ENCODE assay signal across 21 cellular contexts in the genomic region with DNA sequence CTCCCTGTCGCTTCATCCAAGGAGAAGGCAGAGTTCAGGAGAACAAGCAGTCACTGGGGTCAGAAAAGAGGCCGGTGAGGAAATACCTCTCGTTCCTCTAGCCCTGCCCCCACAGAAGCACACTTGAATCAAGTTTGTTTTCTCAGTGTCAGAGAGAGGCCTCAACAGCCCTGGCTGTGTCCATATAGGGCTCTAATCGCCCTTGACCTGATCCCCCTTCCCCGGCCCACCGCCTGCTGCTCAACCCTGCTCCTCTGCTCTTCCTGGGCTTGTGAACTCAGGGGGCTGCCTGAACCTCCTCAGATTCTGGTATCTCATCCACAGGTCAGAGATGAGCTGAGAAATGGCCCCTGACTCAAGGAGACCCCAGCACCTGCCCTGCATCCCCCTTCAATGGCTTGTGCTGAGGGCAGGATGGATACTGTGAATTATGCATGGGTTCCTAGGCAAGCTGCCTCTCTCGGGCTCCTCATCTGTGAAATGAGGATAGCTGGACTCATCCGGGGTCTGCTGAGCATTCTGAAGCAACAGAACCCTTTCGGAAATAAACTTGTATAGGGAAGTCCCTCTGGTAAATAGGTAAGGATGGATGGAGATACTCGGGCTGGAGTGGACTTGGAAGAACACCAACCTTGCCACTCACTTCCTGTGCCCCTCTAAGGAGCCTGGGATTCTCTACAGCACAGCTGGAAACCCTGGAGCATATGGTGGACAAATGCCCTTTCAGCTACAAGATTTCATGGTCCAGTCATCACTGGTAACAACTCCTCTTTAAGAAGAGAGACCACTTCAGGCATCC.
A peak's percentile ranks its signal among the peaks of the same experiment; 100 is the strongest.
DNase-seq lines count a peak whose midpoint lies in the region; ATAC-seq and TF ChIP-seq lines count a peak whose summit lies in the region.
"Had no signal": no experiment of that assay in that cellular context is flagged by ENCODE, and none has a peak within 500 bp of the region (broad histone marks: within the 10 kb centered on the region; RNA-seq: fewer than 3 reads in every experiment).

No MANE protein-coding gene starts in this region.

- H3K36me3 ChIP-seq in HUES64 (ENCODE audit: insufficient read depth, low read length) (peaks cover 21% of the 10 kb centered on the region; the same call in 1 of the 2 replicates), body of pancreas (replicated peaks in 1 of 2; ENCODE audit: insufficient read depth in 1 of 2, low read depth in 2 of 2) (no peaks in the 10 kb centered on the region), lung (ENCODE audit: control insufficient read depth in 2 of 2, insufficient read depth in 2 of 2, low read length in 2 of 2) (peaks cover 0 to 2% of the 10 kb centered on the region in 2 donors), SJCRH30 (no peaks in the 10 kb centered on the region)

- H3K27ac ChIP-seq in HUES64 (ENCODE audit: low read depth, low read length) (peak overlapping the region; percentile 44; the same call in 1 of the 2 replicates), body of pancreas (no peak overlapping the region), lung (ENCODE audit: low read depth in 1 of 2, low read length in 1 of 2) (no peak overlapping the region), SJCRH30 (no peak overlapping the region)
- H3K27ac ChIP-seq: SK-N-MC, spleen had no signal

- no peaks in the 10 kb centered on the region for H3K4me1 Mint-ChIP-seq in stimulated activated effector memory CD8-positive, alpha-beta T cell treated with anti-CD3 and anti-CD28 coated beads, Interleukin-12 subunit alpha, Interleukin-12 subunit beta, amount 100 ng/mL, for 72 hours
- H3K4me1 Mint-ChIP-seq: activated naive CD8-positive, alpha-beta T cell treated with anti-CD3 and anti-CD28 coated beads for 36 hours; CD14-positive monocyte had no signal

- ATAC-seq in body of pancreas: peak; percentile 27
- peak; percentile 68 for ATAC-seq in lung (ENCODE audit: insufficient read depth, low FRiP score)
- no peak for ATAC-seq in stimulated activated effector memory CD8-positive, alpha-beta T cell treated with anti-CD3 and anti-CD28 coated beads, Interleukin-12 subunit alpha, Interleukin-12 subunit beta, amount 100 ng/mL, for 72 hours
- ATAC-seq: left colon; stimulated activated naive CD8-positive, alpha-beta T cell treated with anti-CD3 and anti-CD28 coated beads, Interleukin-15, Interleukin-2, amounts not matched to agents 100 U/mL and 50 U/mL, for 24 hours had no signal

- no peaks in the 10 kb centered on the region for H3K27me3 ChIP-seq in HUES64 (ENCODE audit: insufficient read depth, low read length)
- H3K27me3 ChIP-seq in body of pancreas: no peaks in the 10 kb centered on the region
- H3K27me3 ChIP-seq in lung (ENCODE audit: control insufficient read depth, insufficient read depth): no peaks in the 10 kb centered on the region
- no peaks in the 10 kb centered on the region for H3K27me3 ChIP-seq in SJCRH30
- H3K27me3 ChIP-seq: spleen had no signal

- intact Hi-C loops in body of pancreas (cut with DNase I): no loop called here

- no peaks in the 10 kb centered on the region for H3K9me3 Mint-ChIP-seq in stimulated activated effector memory CD8-positive, alpha-beta T cell treated with anti-CD3 and anti-CD28 coated beads, Interleukin-12 subunit alpha, Interleukin-12 subunit beta, amount 100 ng/mL, for 72 hours
- H3K9me3 Mint-ChIP-seq: activated naive CD8-positive, alpha-beta T cell treated with anti-CD3 and anti-CD28 coated beads for 36 hours; activated T-helper 2 cell treated with anti-CD3 and anti-CD28 coated beads, Interferon-gamma antibody, Interleukin-2, Interleukin-4, amounts not matched to agents 10 μg/mL and 5 μg/mL and 100 μg/mL, durations not matched to agents 14 hours and 24 hours and 36 hours had no signal

- no peak for TF ChIP-seq POLR2A in body of pancreas (IDR thresholded peaks at IDR 0.05)

- peak overlapping the region; percentile 48 for H3K27ac Mint-ChIP-seq in stimulated activated effector memory CD8-positive, alpha-beta T cell treated with anti-CD3 and anti-CD28 coated beads, Interleukin-12 subunit alpha, Interleukin-12 subunit beta, amount 100 ng/mL, for 72 hours
- H3K27ac Mint-ChIP-seq: activated CD4-positive, alpha-beta T cell treated with anti-CD3 and anti-CD28 coated beads, Interleukin-2, amount 10 ng/mL, durations not matched to agents 24 days and 14 days; activated naive CD8-positive, alpha-beta T cell treated with anti-CD3 and anti-CD28 coated beads for 36 hours; activated T-helper 2 cell treated with anti-CD3 and anti-CD28 coated beads, Interferon-gamma antibody, Interleukin-2, Interleukin-4, amounts not matched to agents 10 μg/mL and 5 μg/mL and 100 μg/mL, durations not matched to agents 14 hours and 24 hours and 36 hours; CD14-positive monocyte had no signal

- TF ChIP-seq CTCF in body of pancreas (IDR thresholded peaks at IDR 0.05) (no peak), lung (IDR thresholded peaks at IDR 0.05; ENCODE audit: control extremely low read depth, extremely low read depth) (no peak)

- no peaks in the 10 kb centered on the region for H3K36me3 Mint-ChIP-seq in stimulated activated effector memory CD8-positive, alpha-beta T cell treated with anti-CD3 and anti-CD28 coated beads, Interleukin-12 subunit alpha, Interleukin-12 subunit beta, amount 100 ng/mL, for 72 hours
- H3K36me3 Mint-ChIP-seq: activated naive CD8-positive, alpha-beta T cell treated with anti-CD3 and anti-CD28 coated beads for 36 hours; CD14-positive monocyte had no signal

- in situ Hi-C loops in ACHN (cut with HindIII; ENCODE audit: low pct_ligation_motif_present, low pct_unique_long_range_greater_than_20kb, low sequenced_read_pairs): no loop called here

- H3K4me3 ChIP-seq in HUES64 (ENCODE audit: low read length): no peak overlapping the region
- H3K4me3 ChIP-seq in body of pancreas: no peak overlapping the region
- H3K4me3 ChIP-seq in lung: no peak overlapping the region
- H3K4me3 ChIP-seq in SJCRH30: no peak overlapping the region
- H3K4me3 ChIP-seq: SK-N-MC, spleen had no signal

- peaks cover 16% of the 10 kb centered on the region for H3K4me1 ChIP-seq in HUES64 (ENCODE audit: insufficient read depth, low read length)
- H3K4me1 ChIP-seq in body of pancreas: peaks cover 12% of the 10 kb centered on the region
- peaks cover 0 to 4% of the 10 kb centered on the region in 2 donors for H3K4me1 ChIP-seq in lung (ENCODE audit: control insufficient read depth in 2 of 2, insufficient read depth in 2 of 2, low read length in 2 of 2)
- H3K4me1 ChIP-seq in SJCRH30: no peaks in the 10 kb centered on the region
- H3K4me1 ChIP-seq: spleen had no signal

- H3K9ac ChIP-seq in HUES64 (ENCODE audit: low read depth, low read length): no peak overlapping the region

- 73% methylated on average over 10 of the region's 10 CpGs for WGBS in HUES64
- 66 to 68% methylated on average over 10 of the region's 10 CpGs for WGBS in body of pancreas, 2 donors
- WGBS in lung, 2 donors: 73 to 81% methylated on average over 10 of the region's 10 CpGs

- no peak for DNase-seq in body of pancreas
- DNase-seq in lung (ENCODE audit: low spot score): peak; percentile 71
- no peak for DNase-seq in stimulated activated effector memory CD8-positive, alpha-beta T cell treated with anti-CD3 and anti-CD28 coated beads, Interleukin-12 subunit alpha, Interleukin-12 subunit beta, amount 100 ng/mL, for 72 hours (ENCODE audit: low spot score in 2 of 2)
- DNase-seq in NCI-H524 (lab: John Stamatoyannopoulos, UW): no peak
- no peak for DNase-seq in ACHN
- DNase-seq in activated naive CD4-positive, alpha-beta T cell (lab: John Stamatoyannopoulos, UW): no peak
- no peak for DNase-seq in SJCRH30
- DNase-seq: activated CD4-positive, alpha-beta T cell treated with anti-CD3 and anti-CD28 coated beads, Interleukin-2, amount 10 ng/mL, durations not matched to agents 24 days and 14 days; activated naive CD8-positive, alpha-beta T cell treated with anti-CD3 and anti-CD28 coated beads for 36 hours; left colon; MM.1S; NCI-H1436 treated with DMSO at 0.1 percent for 48 hours; NCI-H524 treated with DMSO at 0.1 percent for 48 hours; spleen; stimulated activated CD4-positive, alpha-beta T cell treated with anti-CD3 and anti-CD28 coated beads, Interleukin-4, amount 100 ng/mL, for 24 hours; stimulated activated naive CD8-positive, alpha-beta T cell treated with anti-CD3 and anti-CD28 coated beads, Interleukin-15, Interleukin-2, amounts not matched to agents 100 U/mL and 50 U/mL, for 24 hours; T-helper 2 cell had no signal

- H3K9me3 ChIP-seq in HUES64 (ENCODE audit: insufficient read depth, low read depth, low read length) (no peaks in the 10 kb centered on the region), body of pancreas (no peaks in the 10 kb centered on the region), lung (ENCODE audit: control insufficient read depth in 2 of 2, insufficient read depth in 1 of 2, low read length in 1 of 2) (no peaks in the 10 kb centered on the region), SJCRH30 (replicated peaks) (no peaks in the 10 kb centered on the region)
- H3K9me3 ChIP-seq: spleen had no signal

- H3K4me3 Mint-ChIP-seq in stimulated activated effector memory CD8-positive, alpha-beta T cell treated with anti-CD3 and anti-CD28 coated beads, Interleukin-12 subunit alpha, Interleukin-12 subunit beta, amount 100 ng/mL, for 72 hours: no peak overlapping the region
- H3K4me3 Mint-ChIP-seq: activated CD4-positive, alpha-beta T cell treated with anti-CD3 and anti-CD28 coated beads, Interleukin-2, amount 10 ng/mL, durations not matched to agents 24 days and 14 days; activated naive CD8-positive, alpha-beta T cell treated with anti-CD3 and anti-CD28 coated beads for 36 hours; CD14-positive monocyte had no signal
